In the genomic region with DNA sequence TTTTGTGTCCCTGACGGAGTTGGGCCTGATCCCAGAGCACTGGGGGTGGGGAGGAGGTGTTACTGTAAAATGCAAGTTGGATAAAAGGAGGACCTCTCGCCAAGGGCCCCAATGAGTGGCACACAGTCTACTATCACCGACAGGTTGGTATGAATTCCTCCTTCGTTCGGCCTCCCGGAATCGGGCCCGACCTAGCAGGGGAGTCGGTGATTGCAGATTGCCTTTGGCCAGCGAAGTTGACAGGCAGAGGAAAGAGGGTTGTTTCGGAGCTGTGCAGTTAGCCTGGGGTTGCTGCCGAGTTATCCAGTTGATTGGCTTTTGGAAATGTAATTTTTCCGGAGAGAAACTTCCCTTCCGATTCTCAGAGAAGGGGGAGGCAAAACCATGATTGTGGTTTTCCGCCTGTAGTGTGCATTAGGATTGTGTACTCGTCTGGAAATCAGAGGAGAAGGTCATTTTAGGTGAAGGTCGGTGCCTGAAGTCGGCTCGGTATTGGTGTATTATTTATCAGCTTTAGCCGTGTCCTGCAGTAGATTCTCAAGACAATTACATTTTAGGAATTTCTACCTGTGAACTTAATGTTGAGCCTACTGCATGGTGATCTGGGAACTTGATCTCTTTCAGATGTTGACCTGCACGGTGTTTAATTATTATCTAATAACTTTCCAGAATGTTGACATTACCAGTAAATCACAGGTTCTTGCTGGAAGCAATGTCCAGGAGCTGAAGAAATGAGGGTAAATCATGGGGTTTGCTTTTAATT, we compare ENCODE assay signal across 1 cellular context.
TF ChIP-seq lines count a peak whose summit lies in the region.

No MANE protein-coding gene starts in this region.

TF ChIP-seq in HepG2, 621 proteins besides CTCF, POLR2A, EP300 and RAD21 (continued from another document and continues in another):
- TF ChIP-seq, protein P1, sequence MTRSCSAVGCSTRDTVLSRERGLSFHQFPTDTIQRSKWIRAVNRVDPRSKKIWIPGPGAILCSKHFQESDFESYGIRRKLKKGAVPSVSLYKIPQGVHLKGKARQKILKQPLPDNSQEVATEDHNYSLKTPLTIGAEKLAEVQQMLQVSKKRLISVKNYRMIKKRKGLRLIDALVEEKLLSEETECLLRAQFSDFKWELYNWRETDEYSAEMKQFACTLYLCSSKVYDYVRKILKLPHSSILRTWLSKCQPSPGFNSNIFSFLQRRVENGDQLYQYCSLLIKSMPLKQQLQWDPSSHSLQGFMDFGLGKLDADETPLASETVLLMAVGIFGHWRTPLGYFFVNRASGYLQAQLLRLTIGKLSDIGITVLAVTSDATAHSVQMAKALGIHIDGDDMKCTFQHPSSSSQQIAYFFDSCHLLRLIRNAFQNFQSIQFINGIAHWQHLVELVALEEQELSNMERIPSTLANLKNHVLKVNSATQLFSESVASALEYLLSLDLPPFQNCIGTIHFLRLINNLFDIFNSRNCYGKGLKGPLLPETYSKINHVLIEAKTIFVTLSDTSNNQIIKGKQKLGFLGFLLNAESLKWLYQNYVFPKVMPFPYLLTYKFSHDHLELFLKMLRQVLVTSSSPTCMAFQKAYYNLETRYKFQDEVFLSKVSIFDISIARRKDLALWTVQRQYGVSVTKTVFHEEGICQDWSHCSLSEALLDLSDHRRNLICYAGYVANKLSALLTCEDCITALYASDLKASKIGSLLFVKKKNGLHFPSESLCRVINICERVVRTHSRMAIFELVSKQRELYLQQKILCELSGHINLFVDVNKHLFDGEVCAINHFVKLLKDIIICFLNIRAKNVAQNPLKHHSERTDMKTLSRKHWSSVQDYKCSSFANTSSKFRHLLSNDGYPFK (CRISPR knock-in tag; IDR thresholded peaks at IDR 0.05; ENCODE audit: borderline replicate concordance), result peak; percentile 36; the same call in 1 of the 2 replicates
- TF ChIP-seq MAF1 (CRISPR knock-in tag; IDR thresholded peaks at IDR 0.05; ENCODE audit: borderline replicate concordance) (no peak), SIX4 (CRISPR knock-in tag; IDR thresholded peaks at IDR 0.05) (no peak), HDAC2 (CRISPR knock-in tag; IDR thresholded peaks at IDR 0.05) (peak; percentile 29), ZNF230 (CRISPR knock-in tag; IDR thresholded peaks at IDR 0.05) (no peak), ZNF749 (CRISPR knock-in tag; IDR thresholded peaks at IDR 0.05; ENCODE audit: borderline replicate concordance) (0 out of 2 replicates have a peak, but pooled peaks have one; percentile 20), RXRB (CRISPR knock-in tag; IDR thresholded peaks at IDR 0.05; ENCODE audit: borderline replicate concordance) (peak; percentile 95), HNRNPL (IDR thresholded peaks at IDR 0.05; ENCODE audit: low read depth, low read length) (no peak), PHF8 (CRISPR knock-in tag; IDR thresholded peaks at IDR 0.05) (no peak), GMEB1 (CRISPR knock-in tag; IDR thresholded peaks at IDR 0.05; ENCODE audit: borderline replicate concordance) (no peak), POLR2G (IDR thresholded peaks at IDR 0.05; ENCODE audit: low read depth, low read length) (peak; percentile 6; the same call in 1 of the 2 replicates), EHMT2 (IDR thresholded peaks at IDR 0.05; ENCODE audit: borderline replicate concordance, low read depth, low read length) (no peak), ZMYM3 (CRISPR knock-in tag; IDR thresholded peaks at IDR 0.05) (no peak), SOX6 (IDR thresholded peaks at IDR 0.05) (no peak), SOX6 (CRISPR knock-in tag; IDR thresholded peaks at IDR 0.05) (peak; percentile 7; the same call in 1 of the 2 replicates), HNF1B (CRISPR knock-in tag; IDR thresholded peaks at IDR 0.05) (0 out of 2 replicates have a peak, but pooled peaks have one; percentile 15), ZNF263 (CRISPR knock-in tag; IDR thresholded peaks at IDR 0.05) (no peak), MEF2D (CRISPR knock-in tag; IDR thresholded peaks at IDR 0.05) (0 out of 2 replicates have a peak, but pooled peaks have one; percentile 37), ASH2L (IDR thresholded peaks at IDR 0.05; ENCODE audit: insufficient read length, low read depth, low read length) (peak; percentile 76), HMGXB4 (CRISPR knock-in tag; IDR thresholded peaks at IDR 0.05; ENCODE audit: borderline replicate concordance in 1 of 2, low read depth in 1 of 2) (peak; percentile 23 to 45; a peak in 2 of 4 replicates), ZNF772 (CRISPR knock-in tag; IDR thresholded peaks at IDR 0.05) (peak; percentile 30; the same call in 1 of the 2 replicates), GFI1 (CRISPR knock-in tag; IDR thresholded peaks at IDR 0.05; ENCODE audit: borderline replicate concordance) (peak; percentile 67; the same call in 1 of the 2 replicates), ATF4 (CRISPR knock-in tag; IDR thresholded peaks at IDR 0.05) (peak in 1 of 2 experiments; percentile 12; a peak in 1 of 4 replicates), ZNF543 (CRISPR knock-in tag; IDR thresholded peaks at IDR 0.05) (no peak), ELF4 (CRISPR knock-in tag; IDR thresholded peaks at IDR 0.05; ENCODE audit: borderline replicate concordance) (0 out of 2 replicates have a peak, but pooled peaks have one; percentile 14)
- TF ChIP-seq, protein P2, sequence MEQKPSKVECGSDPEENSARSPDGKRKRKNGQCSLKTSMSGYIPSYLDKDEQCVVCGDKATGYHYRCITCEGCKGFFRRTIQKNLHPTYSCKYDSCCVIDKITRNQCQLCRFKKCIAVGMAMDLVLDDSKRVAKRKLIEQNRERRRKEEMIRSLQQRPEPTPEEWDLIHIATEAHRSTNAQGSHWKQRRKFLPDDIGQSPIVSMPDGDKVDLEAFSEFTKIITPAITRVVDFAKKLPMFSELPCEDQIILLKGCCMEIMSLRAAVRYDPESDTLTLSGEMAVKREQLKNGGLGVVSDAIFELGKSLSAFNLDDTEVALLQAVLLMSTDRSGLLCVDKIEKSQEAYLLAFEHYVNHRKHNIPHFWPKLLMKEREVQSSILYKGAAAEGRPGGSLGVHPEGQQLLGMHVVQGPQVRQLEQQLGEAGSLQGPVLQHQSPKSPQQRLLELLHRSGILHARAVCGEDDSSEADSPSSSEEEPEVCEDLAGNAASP (CRISPR knock-in tag; IDR thresholded peaks at IDR 0.05; ENCODE audit: borderline replicate concordance), result peak; percentile 98
- TF ChIP-seq, protein P3, sequence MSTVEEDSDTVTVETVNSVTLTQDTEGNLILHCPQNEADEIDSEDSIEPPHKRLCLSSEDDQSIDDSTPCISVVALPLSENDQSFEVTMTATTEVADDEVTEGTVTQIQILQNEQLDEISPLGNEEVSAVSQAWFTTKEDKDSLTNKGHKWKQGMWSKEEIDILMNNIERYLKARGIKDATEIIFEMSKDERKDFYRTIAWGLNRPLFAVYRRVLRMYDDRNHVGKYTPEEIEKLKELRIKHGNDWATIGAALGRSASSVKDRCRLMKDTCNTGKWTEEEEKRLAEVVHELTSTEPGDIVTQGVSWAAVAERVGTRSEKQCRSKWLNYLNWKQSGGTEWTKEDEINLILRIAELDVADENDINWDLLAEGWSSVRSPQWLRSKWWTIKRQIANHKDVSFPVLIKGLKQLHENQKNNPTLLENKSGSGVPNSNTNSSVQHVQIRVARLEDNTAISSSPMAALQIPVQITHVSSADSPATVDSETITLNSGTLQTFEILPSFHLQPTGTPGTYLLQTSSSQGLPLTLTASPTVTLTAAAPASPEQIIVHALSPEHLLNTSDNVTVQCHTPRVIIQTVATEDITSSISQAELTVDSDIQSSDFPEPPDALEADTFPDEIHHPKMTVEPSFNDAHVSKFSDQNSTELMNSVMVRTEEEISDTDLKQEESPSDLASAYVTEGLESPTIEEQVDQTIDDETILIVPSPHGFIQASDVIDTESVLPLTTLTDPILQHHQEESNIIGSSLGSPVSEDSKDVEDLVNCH (CRISPR knock-in tag; IDR thresholded peaks at IDR 0.05), result no peak
- TF ChIP-seq, protein P4, sequence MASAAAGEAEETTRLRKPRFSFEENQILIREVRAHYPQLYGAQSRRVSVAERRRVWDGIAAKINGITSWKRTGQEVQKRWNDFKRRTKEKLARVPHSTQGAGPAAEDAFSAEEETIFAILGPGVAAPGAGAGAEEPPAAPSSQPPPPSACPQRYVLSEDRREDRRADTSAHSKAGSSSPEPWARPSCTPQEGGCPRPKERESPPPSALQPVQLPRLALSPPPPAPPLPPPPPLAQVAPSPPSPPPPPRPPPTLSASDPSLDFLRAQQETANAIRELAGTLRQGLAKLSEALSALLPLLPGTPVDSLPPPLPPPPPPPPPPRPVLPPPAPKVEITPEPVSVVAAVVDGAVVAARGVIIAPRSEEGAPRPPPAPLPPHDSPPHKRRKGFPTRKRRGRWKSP (CRISPR knock-in tag; IDR thresholded peaks at IDR 0.05), result no peak; the same call in 1 of the 2 replicates
- TF ChIP-seq, protein P5, sequence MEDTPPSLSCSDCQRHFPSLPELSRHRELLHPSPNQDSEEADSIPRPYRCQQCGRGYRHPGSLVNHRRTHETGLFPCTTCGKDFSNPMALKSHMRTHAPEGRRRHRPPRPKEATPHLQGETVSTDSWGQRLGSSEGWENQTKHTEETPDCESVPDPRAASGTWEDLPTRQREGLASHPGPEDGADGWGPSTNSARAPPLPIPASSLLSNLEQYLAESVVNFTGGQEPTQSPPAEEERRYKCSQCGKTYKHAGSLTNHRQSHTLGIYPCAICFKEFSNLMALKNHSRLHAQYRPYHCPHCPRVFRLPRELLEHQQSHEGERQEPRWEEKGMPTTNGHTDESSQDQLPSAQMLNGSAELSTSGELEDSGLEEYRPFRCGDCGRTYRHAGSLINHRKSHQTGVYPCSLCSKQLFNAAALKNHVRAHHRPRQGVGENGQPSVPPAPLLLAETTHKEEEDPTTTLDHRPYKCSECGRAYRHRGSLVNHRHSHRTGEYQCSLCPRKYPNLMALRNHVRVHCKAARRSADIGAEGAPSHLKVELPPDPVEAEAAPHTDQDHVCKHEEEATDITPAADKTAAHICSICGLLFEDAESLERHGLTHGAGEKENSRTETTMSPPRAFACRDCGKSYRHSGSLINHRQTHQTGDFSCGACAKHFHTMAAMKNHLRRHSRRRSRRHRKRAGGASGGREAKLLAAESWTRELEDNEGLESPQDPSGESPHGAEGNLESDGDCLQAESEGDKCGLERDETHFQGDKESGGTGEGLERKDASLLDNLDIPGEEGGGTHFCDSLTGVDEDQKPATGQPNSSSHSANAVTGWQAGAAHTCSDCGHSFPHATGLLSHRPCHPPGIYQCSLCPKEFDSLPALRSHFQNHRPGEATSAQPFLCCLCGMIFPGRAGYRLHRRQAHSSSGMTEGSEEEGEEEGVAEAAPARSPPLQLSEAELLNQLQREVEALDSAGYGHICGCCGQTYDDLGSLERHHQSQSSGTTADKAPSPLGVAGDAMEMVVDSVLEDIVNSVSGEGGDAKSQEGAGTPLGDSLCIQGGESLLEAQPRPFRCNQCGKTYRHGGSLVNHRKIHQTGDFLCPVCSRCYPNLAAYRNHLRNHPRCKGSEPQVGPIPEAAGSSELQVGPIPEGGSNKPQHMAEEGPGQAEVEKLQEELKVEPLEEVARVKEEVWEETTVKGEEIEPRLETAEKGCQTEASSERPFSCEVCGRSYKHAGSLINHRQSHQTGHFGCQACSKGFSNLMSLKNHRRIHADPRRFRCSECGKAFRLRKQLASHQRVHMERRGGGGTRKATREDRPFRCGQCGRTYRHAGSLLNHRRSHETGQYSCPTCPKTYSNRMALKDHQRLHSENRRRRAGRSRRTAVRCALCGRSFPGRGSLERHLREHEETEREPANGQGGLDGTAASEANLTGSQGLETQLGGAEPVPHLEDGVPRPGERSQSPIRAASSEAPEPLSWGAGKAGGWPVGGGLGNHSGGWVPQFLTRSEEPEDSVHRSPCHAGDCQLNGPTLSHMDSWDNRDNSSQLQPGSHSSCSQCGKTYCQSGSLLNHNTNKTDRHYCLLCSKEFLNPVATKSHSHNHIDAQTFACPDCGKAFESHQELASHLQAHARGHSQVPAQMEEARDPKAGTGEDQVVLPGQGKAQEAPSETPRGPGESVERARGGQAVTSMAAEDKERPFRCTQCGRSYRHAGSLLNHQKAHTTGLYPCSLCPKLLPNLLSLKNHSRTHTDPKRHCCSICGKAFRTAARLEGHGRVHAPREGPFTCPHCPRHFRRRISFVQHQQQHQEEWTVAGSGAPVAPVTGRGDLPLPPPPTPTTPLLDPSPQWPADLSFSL (CRISPR knock-in tag; IDR thresholded peaks at IDR 0.05), result peak; percentile 13; the same call in 1 of the 2 replicates
